In the genomic region with DNA sequence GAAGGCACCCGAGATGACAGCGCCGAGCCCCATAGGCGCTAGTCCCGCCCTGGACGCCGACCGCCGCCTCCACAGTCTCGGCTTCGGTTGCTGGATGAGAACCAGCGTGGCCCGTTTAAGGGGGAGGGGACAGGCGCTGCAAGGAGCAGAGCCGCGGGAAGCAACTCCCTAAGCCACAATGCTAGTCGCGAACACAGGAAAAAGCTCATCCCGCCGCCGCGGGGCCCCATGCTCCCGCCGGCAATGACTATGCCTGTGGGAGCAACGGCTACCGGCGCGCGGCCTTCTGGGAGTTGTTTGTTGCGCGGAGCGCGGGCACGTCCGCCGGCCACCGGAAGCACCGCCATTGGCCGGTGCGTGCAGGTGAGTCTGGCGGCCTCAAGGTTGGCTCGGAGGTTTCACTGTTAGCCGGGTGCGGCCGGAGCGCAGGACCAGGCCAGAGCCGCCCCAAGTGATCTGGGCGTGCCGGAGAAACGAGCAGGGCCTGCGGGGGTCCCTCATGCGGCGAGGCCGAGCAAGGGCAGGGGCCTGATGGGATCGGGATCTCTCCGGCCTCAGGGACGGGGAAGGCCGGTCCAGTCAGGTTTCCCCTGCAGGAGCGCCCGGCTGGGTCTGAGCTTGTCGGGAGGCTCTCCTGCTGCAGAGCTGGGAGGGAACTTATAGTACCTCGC, we compare ENCODE assay signal across 1 cellular context.
TF ChIP-seq lines count a peak whose summit lies in the region.

A gene (plus strand): TSS at position 331 of the 671 bp plus-strand sequence. CDS start 15,110 bp downstream, outside the sequence.

TF ChIP-seq in HEK293, 187 proteins besides CTCF, POLR2A, EP300 and RAD21 (continued from another document and continues in another):
- TF ChIP-seq, protein P1, sequence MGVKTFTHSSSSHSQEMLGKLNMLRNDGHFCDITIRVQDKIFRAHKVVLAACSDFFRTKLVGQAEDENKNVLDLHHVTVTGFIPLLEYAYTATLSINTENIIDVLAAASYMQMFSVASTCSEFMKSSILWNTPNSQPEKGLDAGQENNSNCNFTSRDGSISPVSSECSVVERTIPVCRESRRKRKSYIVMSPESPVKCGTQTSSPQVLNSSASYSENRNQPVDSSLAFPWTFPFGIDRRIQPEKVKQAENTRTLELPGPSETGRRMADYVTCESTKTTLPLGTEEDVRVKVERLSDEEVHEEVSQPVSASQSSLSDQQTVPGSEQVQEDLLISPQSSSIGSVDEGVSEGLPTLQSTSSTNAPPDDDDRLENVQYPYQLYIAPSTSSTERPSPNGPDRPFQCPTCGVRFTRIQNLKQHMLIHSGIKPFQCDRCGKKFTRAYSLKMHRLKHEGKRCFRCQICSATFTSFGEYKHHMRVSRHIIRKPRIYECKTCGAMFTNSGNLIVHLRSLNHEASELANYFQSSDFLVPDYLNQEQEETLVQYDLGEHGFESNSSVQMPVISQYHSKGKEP (tag by site-specific recombination; IDR thresholded peaks at IDR 0.05) = peak; percentile 5; the same call in 1 of the 2 replicates
- no peak for TF ChIP-seq ZNF184 (tag by site-specific recombination; IDR thresholded peaks at IDR 0.05)
- TF ChIP-seq ZNF530 (tag by site-specific recombination; IDR thresholded peaks at IDR 0.05; ENCODE audit: low read depth) = no peak
- no peak for TF ChIP-seq ZNF791 (tag by site-specific recombination; IDR thresholded peaks at IDR 0.05)
- no peak for TF ChIP-seq ZNF132 (tag by site-specific recombination; IDR thresholded peaks at IDR 0.05; ENCODE audit: borderline replicate concordance)
- peak; percentile 84 for TF ChIP-seq ZNF335 (tag by site-specific recombination; conservative IDR thresholded peaks at IDR 0.05)
- TF ChIP-seq, protein P2, sequence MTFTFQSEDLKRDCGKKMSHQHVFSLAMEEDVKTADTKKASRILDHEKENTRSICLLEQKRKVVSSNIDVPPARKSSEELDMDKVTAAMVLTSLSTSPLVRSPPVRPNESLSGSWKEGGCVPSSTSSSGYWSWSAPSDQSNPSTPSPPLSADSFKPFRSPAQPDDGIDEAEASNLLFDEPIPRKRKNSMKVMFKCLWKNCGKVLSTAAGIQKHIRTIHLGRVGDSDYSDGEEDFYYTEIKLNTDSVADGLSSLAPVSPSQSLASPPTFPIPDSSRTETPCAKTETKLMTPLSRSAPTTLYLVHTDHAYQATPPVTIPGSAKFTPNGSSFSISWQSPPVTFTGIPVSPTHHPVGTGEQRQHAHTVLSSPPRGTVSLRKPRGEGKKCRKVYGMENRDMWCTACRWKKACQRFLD (tag by site-specific recombination; IDR thresholded peaks at IDR 0.05) = no peak
- TF ChIP-seq KLF1 (tag by site-specific recombination; IDR thresholded peaks at IDR 0.05) = peak; percentile 88
- TF ChIP-seq OVOL3 (tag by site-specific recombination; IDR thresholded peaks at IDR 0.05) = peak; percentile 56; the same call in 1 of the 2 replicates
- TF ChIP-seq WT1 (tag by site-specific recombination; IDR thresholded peaks at IDR 0.05) = no peak
- TF ChIP-seq, protein P3, sequence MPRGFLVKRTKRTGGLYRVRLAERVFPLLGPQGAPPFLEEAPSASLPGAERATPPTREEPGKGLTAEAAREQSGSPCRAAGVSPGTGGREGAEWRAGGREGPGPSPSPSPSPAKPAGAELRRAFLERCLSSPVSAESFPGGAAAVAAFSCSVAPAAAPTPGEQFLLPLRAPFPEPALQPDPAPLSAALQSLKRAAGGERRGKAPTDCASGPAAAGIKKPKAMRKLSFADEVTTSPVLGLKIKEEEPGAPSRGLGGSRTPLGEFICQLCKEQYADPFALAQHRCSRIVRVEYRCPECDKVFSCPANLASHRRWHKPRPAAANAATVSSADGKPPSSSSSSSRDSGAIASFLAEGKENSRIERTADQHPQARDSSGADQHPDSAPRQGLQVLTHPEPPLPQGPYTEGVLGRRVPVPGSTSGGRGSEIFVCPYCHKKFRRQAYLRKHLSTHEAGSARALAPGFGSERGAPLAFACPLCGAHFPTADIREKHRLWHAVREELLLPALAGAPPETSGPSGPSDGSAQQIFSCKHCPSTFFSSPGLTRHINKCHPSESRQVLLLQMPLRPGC (tag by site-specific recombination; IDR thresholded peaks at IDR 0.05) = no peak
- peak; percentile 96 for TF ChIP-seq ZFP69B (tag by site-specific recombination; IDR thresholded peaks at IDR 0.05)
- TF ChIP-seq, protein P4, sequence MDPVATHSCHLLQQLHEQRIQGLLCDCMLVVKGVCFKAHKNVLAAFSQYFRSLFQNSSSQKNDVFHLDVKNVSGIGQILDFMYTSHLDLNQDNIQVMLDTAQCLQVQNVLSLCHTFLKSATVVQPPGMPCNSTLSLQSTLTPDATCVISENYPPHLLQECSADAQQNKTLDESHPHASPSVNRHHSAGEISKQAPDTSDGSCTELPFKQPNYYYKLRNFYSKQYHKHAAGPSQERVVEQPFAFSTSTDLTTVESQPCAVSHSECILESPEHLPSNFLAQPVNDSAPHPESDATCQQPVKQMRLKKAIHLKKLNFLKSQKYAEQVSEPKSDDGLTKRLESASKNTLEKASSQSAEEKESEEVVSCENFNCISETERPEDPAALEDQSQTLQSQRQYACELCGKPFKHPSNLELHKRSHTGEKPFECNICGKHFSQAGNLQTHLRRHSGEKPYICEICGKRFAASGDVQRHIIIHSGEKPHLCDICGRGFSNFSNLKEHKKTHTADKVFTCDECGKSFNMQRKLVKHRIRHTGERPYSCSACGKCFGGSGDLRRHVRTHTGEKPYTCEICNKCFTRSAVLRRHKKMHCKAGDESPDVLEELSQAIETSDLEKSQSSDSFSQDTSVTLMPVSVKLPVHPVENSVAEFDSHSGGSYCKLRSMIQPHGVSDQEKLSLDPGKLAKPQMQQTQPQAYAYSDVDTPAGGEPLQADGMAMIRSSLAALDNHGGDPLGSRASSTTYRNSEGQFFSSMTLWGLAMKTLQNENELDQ (tag by site-specific recombination; IDR thresholded peaks at IDR 0.05; ENCODE audit: low read depth) = no peak
- TF ChIP-seq SP2 (tag by site-specific recombination; IDR thresholded peaks at IDR 0.05) = peak; percentile 66
- TF ChIP-seq IKZF3 (tag by site-specific recombination; IDR thresholded peaks at IDR 0.05) = peak; percentile 89
- peak; percentile 60; the same call in 1 of the 2 replicates for TF ChIP-seq ZNF785 (tag by site-specific recombination; IDR thresholded peaks at IDR 0.05)
- peak; percentile 41; the same call in 1 of the 2 replicates for TF ChIP-seq ZBTB21 (tag by site-specific recombination; IDR thresholded peaks at IDR 0.05)
- TF ChIP-seq ZNF792 (tag by site-specific recombination; IDR thresholded peaks at IDR 0.05) = peak; percentile 20; the same call in 1 of the 2 replicates
- peak; percentile 36; the same call in 1 of the 2 replicates for TF ChIP-seq KLF9 (tag by site-specific recombination; IDR thresholded peaks at IDR 0.05; ENCODE audit: low read depth)
- no peak for TF ChIP-seq ZNF521 (tag by site-specific recombination; IDR thresholded peaks at IDR 0.05)
- TF ChIP-seq, protein P5, sequence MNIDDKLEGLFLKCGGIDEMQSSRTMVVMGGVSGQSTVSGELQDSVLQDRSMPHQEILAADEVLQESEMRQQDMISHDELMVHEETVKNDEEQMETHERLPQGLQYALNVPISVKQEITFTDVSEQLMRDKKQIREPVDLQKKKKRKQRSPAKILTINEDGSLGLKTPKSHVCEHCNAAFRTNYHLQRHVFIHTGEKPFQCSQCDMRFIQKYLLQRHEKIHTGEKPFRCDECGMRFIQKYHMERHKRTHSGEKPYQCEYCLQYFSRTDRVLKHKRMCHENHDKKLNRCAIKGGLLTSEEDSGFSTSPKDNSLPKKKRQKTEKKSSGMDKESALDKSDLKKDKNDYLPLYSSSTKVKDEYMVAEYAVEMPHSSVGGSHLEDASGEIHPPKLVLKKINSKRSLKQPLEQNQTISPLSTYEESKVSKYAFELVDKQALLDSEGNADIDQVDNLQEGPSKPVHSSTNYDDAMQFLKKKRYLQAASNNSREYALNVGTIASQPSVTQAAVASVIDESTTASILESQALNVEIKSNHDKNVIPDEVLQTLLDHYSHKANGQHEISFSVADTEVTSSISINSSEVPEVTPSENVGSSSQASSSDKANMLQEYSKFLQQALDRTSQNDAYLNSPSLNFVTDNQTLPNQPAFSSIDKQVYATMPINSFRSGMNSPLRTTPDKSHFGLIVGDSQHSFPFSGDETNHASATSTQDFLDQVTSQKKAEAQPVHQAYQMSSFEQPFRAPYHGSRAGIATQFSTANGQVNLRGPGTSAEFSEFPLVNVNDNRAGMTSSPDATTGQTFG (tag by site-specific recombination; IDR thresholded peaks at IDR 0.05; ENCODE audit: borderline replicate concordance) = no peak
- TF ChIP-seq SP7 (tag by site-specific recombination; IDR thresholded peaks at IDR 0.05) = peak; percentile 73
- TF ChIP-seq, protein P6, sequence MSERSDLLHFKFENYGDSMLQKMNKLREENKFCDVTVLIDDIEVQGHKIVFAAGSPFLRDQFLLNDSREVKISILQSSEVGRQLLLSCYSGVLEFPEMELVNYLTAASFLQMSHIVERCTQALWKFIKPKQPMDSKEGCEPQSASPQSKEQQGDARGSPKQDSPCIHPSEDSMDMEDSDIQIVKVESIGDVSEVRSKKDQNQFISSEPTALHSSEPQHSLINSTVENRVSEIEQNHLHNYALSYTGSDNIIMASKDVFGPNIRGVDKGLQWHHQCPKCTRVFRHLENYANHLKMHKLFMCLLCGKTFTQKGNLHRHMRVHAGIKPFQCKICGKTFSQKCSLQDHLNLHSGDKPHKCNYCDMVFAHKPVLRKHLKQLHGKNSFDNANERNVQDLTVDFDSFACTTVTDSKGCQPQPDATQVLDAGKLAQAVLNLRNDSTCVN (tag by site-specific recombination; optimal IDR thresholded peaks at IDR 0.05) = peak; percentile 94
- TF ChIP-seq ZNF274 (IDR thresholded peaks at IDR 0.05; ENCODE audit: low read length) = no peak
- TF ChIP-seq ZNF274 (tag by site-specific recombination; IDR thresholded peaks at IDR 0.05; ENCODE audit: borderline replicate concordance) = no peak
- 0 out of 2 replicates have a peak, but pooled peaks have one; percentile 66 for TF ChIP-seq ZNF324 (tag by site-specific recombination; IDR thresholded peaks at IDR 0.05)
- TF ChIP-seq ZBTB20 (tag by site-specific recombination; IDR thresholded peaks at IDR 0.05) = peak; percentile 98
- TF ChIP-seq, protein P7, sequence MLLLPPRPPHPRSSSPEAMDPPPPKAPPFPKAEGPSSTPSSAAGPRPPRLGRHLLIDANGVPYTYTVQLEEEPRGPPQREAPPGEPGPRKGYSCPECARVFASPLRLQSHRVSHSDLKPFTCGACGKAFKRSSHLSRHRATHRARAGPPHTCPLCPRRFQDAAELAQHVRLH (tag by site-specific recombination; IDR thresholded peaks at IDR 0.05) = peak; percentile 77; the same call in 1 of the 2 replicates
- no peak for TF ChIP-seq ZNF621 (tag by site-specific recombination; IDR thresholded peaks at IDR 0.05)
- TF ChIP-seq ZNF394 (tag by site-specific recombination; IDR thresholded peaks at IDR 0.05; ENCODE audit: borderline replicate concordance) = peak; percentile 58
- TF ChIP-seq ZXDB (tag by site-specific recombination; IDR thresholded peaks at IDR 0.05) = peak; percentile 84
- TF ChIP-seq ZNF76 (tag by site-specific recombination; IDR thresholded peaks at IDR 0.05; ENCODE audit: borderline replicate concordance, low read depth) = peak; percentile 95
- TF ChIP-seq ZBTB17 (tag by site-specific recombination; IDR thresholded peaks at IDR 0.05) = peak; percentile 69; the same call in 1 of the 2 replicates
- TF ChIP-seq ZNF561 (tag by site-specific recombination; IDR thresholded peaks at IDR 0.05; ENCODE audit: borderline replicate concordance) = peak; percentile 81; the same call in 1 of the 2 replicates
- TF ChIP-seq, protein P8, sequence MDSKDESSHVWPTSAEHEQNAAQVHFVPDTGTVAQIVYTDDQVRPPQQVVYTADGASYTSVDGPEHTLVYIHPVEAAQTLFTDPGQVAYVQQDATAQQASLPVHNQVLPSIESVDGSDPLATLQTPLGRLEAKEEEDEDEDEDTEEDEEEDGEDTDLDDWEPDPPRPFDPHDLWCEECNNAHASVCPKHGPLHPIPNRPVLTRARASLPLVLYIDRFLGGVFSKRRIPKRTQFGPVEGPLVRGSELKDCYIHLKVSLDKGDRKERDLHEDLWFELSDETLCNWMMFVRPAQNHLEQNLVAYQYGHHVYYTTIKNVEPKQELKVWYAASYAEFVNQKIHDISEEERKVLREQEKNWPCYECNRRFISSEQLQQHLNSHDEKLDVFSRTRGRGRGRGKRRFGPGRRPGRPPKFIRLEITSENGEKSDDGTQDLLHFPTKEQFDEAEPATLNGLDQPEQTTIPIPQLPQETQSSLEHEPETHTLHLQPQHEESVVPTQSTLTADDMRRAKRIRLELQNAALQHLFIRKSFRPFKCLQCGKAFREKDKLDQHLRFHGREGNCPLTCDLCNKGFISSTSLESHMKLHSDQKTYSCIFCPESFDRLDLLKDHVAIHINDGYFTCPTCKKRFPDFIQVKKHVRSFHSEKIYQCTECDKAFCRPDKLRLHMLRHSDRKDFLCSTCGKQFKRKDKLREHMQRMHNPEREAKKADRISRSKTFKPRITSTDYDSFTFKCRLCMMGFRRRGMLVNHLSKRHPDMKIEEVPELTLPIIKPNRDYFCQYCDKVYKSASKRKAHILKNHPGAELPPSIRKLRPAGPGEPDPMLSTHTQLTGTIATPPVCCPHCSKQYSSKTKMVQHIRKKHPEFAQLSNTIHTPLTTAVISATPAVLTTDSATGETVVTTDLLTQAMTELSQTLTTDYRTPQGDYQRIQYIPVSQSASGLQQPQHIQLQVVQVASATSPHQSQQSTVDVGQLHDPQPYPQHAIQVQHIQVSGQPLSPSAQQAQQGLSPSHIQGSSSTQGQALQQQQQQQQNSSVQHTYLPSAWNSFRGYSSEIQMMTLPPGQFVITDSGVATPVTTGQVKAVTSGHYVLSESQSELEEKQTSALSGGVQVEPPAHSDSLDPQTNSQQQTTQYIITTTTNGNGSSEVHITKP (tag by site-specific recombination; IDR thresholded peaks at IDR 0.05) = no peak; the same call in 1 of the 2 replicates
- 0 out of 2 replicates have a peak, but pooled peaks have one; percentile 41 for TF ChIP-seq ZNF391 (tag by site-specific recombination; IDR thresholded peaks at IDR 0.05; ENCODE audit: borderline replicate concordance, low read depth)
- TF ChIP-seq SALL2 (tag by site-specific recombination; IDR thresholded peaks at IDR 0.05; ENCODE audit: borderline replicate concordance) = no peak
- peak; percentile 40; the same call in 1 of the 2 replicates for TF ChIP-seq ZFHX2 (tag by site-specific recombination; conservative IDR thresholded peaks at IDR 0.05)
- no peak for TF ChIP-seq ZNF112 (tag by site-specific recombination; IDR thresholded peaks at IDR 0.05)
- TF ChIP-seq, protein P9, sequence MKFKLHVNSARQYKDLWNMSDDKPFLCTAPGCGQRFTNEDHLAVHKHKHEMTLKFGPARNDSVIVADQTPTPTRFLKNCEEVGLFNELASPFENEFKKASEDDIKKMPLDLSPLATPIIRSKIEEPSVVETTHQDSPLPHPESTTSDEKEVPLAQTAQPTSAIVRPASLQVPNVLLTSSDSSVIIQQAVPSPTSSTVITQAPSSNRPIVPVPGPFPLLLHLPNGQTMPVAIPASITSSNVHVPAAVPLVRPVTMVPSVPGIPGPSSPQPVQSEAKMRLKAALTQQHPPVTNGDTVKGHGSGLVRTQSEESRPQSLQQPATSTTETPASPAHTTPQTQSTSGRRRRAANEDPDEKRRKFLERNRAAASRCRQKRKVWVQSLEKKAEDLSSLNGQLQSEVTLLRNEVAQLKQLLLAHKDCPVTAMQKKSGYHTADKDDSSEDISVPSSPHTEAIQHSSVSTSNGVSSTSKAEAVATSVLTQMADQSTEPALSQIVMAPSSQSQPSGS (tag by site-specific recombination; IDR thresholded peaks at IDR 0.05; ENCODE audit: low read depth) = no peak
